Comparison of ENCODE assay signal across 10 cellular contexts in the genomic region with DNA sequence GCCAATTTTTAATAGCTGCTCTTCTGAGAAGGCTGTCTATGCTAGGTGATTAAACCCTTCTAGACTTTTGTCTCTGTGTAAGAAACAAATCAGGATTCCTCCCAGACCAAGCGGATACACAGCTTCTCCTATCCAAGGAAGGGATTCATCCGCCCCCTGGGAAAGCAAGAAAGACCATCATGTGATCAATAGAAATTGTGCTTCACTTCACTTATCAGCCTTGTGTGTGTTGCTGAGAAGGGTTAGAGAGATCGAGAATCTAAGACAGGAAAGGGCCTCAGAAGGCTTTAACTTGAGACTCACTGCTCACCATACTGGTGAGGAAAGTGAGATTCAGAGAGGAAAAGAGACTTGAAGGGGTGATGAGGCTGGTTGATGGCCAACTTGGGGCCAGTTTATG. TPM values are rescaled to one million over a fixed set of nuclear protein-coding genes. Genes with fewer than 3 reads are reported as not detected.
A peak's percentile ranks its signal among the peaks of the same experiment; 100 is the strongest.
DNase-seq lines count a peak whose midpoint lies in the region; ATAC-seq and TF ChIP-seq lines count a peak whose summit lies in the region.
"Had no signal": no experiment of that assay in that cellular context is flagged by ENCODE, and none has a peak within 500 bp of the region (broad histone marks: within the 10 kb centered on the region; RNA-seq: fewer than 3 reads in every experiment).

No MANE protein-coding gene starts in this region.

- TF ChIP-seq POLR2A in ovary (IDR thresholded peaks at IDR 0.05) (no peak), erythroblast (IDR thresholded peaks at IDR 0.05; ENCODE audit: low read length) (no peak)

- DNase-seq in Panc1 (ENCODE audit: low read depth, low spot score) (no peak), epidermal melanocyte (ENCODE audit: insufficient read length, low spot score) (peak; percentile 38), ovary (no peak), COR-L47 (lab: John Stamatoyannopoulos, UW) (no peak), erythroblast (lab: John Stamatoyannopoulos, UW) (no peak), cerebellum (ENCODE audit: low spot score) (no peak), NCI-H2227 treated with DMSO at 0.1 percent for 48 hours (lab: John Stamatoyannopoulos, UW) (no peak)

- BruUV-seq in Panc1 (replicated peaks; lab: Mats Ljungman, UMichigan) = no TSS peak

- TF ChIP-seq CTCF in Panc1 (IDR thresholded peaks at IDR 0.05) (no peak), ovary (IDR thresholded peaks at IDR 0.05) (no peak)

- H3K27ac ChIP-seq in Panc1 (ENCODE audit: low read length) (peak overlapping the region; percentile 97), ovary (no peak overlapping the region)

- H3K4me1 ChIP-seq in ES-I3 (ENCODE audit: insufficient read depth, low read length) (no peaks in the 10 kb centered on the region; the same call in 1 of the 2 replicates), Panc1 (ENCODE audit: control insufficient read depth, insufficient read depth, low read length) (peaks cover 10% of the 10 kb centered on the region), ovary (ENCODE audit: insufficient read depth) (peaks cover 6% of the 10 kb centered on the region)

- in situ Hi-C loops in Panc1 (cut with HindIII; ENCODE audit: low pct_unique_long_range_greater_than_20kb, low sequenced_read_pairs) = no loop called here

- ATAC-seq in Panc1 = no peak

- POLR2A ChIA-PET in Panc1 (lab: Charles Lee) = no interaction called here

- WGBS in ovary, 3 donors = 84 to 91% (median 91%) methylated on average over 3 of the region's 3 CpGs

- H3K4me3 ChIP-seq in Panc1 (ENCODE audit: low read depth in 2 of 2, low read length in 2 of 2) (peak overlapping the region; percentile 79 to 99), ovary (peak overlapping the region; percentile 5)

- intact Hi-C loops in Panc1 (cut with micrococcal nuclease; ENCODE audit: unreplicated experiment) = no loop called here
- intact Hi-C loops in ovary (cut with DNase I) = no loop called here

- CTCF ChIA-PET in Panc1 (lab: Charles Lee) = no interaction called here

- peaks cover 2% of the 10 kb centered on the region; the same call in 1 of the 2 replicates for H3K9me3 ChIP-seq in ES-I3 (ENCODE audit: control insufficient read depth, insufficient read depth, low read length)
- H3K9me3 ChIP-seq in Panc1 (ENCODE audit: control insufficient read depth, insufficient read depth, low read depth, low read length) = no peaks in the 10 kb centered on the region
- no peaks in the 10 kb centered on the region for H3K9me3 ChIP-seq in ovary

- H3K27me3 ChIP-seq in Panc1 (ENCODE audit: control insufficient read depth, insufficient read depth, low read length) (no peaks in the 10 kb centered on the region), ovary (no peaks in the 10 kb centered on the region)

- no peak for TF ChIP-seq EP300 in ovary (IDR thresholded peaks at IDR 0.05)

- H3K9ac ChIP-seq in ES-I3 (ENCODE audit: low read depth, low read length) = peak overlapping the region; percentile 85; the same call in 1 of the 2 replicates

- H3K36me3 ChIP-seq in ES-I3 (ENCODE audit: insufficient read depth, low read length) = no peaks in the 10 kb centered on the region
- H3K36me3 ChIP-seq in Panc1 (ENCODE audit: control insufficient read depth, insufficient read depth, low read length) = peaks cover 2% of the 10 kb centered on the region; the same call in 1 of the 2 replicates
- H3K36me3 ChIP-seq in ovary = no peaks in the 10 kb centered on the region

RNA-seq across cellular contexts. Expression of a gene that starts 1.5 kb away (rescaled TPM):
- 52.7 TPM for total RNA-seq in Panc1 (2021; ENCODE audit: unreplicated experiment)
- 40.9 TPM for polyA plus RNA-seq in Panc1 (2012; ENCODE audit: insufficient read length)
- 10 to 100 TPM; 11.7 to 34.9 (median 27.0) TPM for total RNA-seq in ovary
- polyA plus RNA-seq in ovary = 10 to 100 TPM in 1 of 2 donors, 1 to 10 TPM in 1; 8.9 to 21.1 TPM
- total RNA-seq in cerebellum = 23.6 TPM

RNA-seq across cellular contexts. Expression of a gene that starts 26.5 kb away (rescaled TPM):
- 19.1 TPM for total RNA-seq in Panc1 (2021; ENCODE audit: unreplicated experiment)
- 28.1 TPM for polyA plus RNA-seq in Panc1 (2012; ENCODE audit: insufficient read length)
- total RNA-seq in ovary = 1 to 10 TPM in 4 of 7 donors, under 1 TPM in 3; 0.18 to 6.0 (median 1.0) TPM
- under 1 TPM; 0.33 to 0.92 TPM for polyA plus RNA-seq in ovary
- 6.2 TPM for total RNA-seq in cerebellum
- total RNA-seq: mesenteric fat pad, subcutaneous adipose tissue had no signal

RNA-seq across cellular contexts. Expression of a gene that starts 48.5 kb away (rescaled TPM):
- total RNA-seq in Panc1 (2021; ENCODE audit: unreplicated experiment) = 42.7 TPM
- 37.8 TPM for polyA plus RNA-seq in Panc1 (2012; ENCODE audit: insufficient read length)
- 10 to 100 TPM; 21.8 to 44.8 (median 34.5) TPM for total RNA-seq in ovary
- polyA plus RNA-seq in ovary = 10 to 100 TPM; 12.9 to 29.8 TPM
- 7.3 TPM for total RNA-seq in cerebellum

RNA-seq across cellular contexts. Expression of a gene that starts 59.4 kb away (rescaled TPM):
- 28.0 TPM for total RNA-seq in Panc1 (2021; ENCODE audit: unreplicated experiment)
- polyA plus RNA-seq in Panc1 (2012; ENCODE audit: insufficient read length) = 10.6 TPM
- 10 to 100 TPM; 11.4 to 26.0 (median 19.9) TPM for total RNA-seq in ovary
- polyA plus RNA-seq in ovary = 10 to 100 TPM in 1 of 2 donors, 1 to 10 TPM in 1; 8.3 to 17.4 TPM
- 25.0 TPM for total RNA-seq in cerebellum
